Comparison of ENCODE assay signal across 8 cellular contexts in genomic region chr2:87449462-87449980, GRCh38.
DNase-seq lines count a peak whose midpoint lies in the region; ATAC-seq and TF ChIP-seq lines count a peak whose summit lies in the region.
"Not testable (repeated sequence)": the region's sequence is repeated elsewhere in the genome, so short reads cannot be mapped to it uniquely, and the experiment has no call there.

No MANE protein-coding gene starts in this region.

- H3K36me3 ChIP-seq in SK-N-SH (replicated peaks in 1 of 2; ENCODE audit: control insufficient read depth in 1 of 2, insufficient read depth in 2 of 2, low read length in 1 of 2) = not testable (repeated sequence)

- H3F3A ChIP-seq in SK-N-SH (replicated peaks; ENCODE audit: insufficient read depth) = peaks cover 14% of the 10 kb centered on the region

- POLR2A ChIA-PET in SK-N-SH (lab: Yijun Ruan, JAX) = not testable (repeated sequence)

- H3K36me3 Mint-ChIP-seq in HFFc6 (ENCODE audit: low read depth); activated naive CD8-positive, alpha-beta T cell treated with anti-CD3 and anti-CD28 coated beads, Interleukin-2, amount 50 U/mL, for 24 hours (ENCODE audit: low read depth): not testable (repeated sequence)
- peaks cover 34% of the 10 kb centered on the region for H3K36me3 Mint-ChIP-seq in stimulated activated effector memory CD8-positive, alpha-beta T cell treated with anti-CD3 and anti-CD28 coated beads, Interleukin-12 subunit alpha, Interleukin-12 subunit beta, amount 100 ng/mL, for 72 hours

- not testable (repeated sequence) for H3K9ac ChIP-seq in SK-N-SH

- not testable (repeated sequence) for H4K20me1 ChIP-seq in SK-N-SH (ENCODE audit: insufficient read depth)

- not testable (repeated sequence) for TF ChIP-seq RAD21 in SK-N-SH (IDR thresholded peaks at IDR 0.05; ENCODE audit: low read length)

- peaks cover 44% of the 10 kb centered on the region for H3K4me1 Mint-ChIP-seq in HFFc6 (ENCODE audit: low read depth)
- H3K4me1 Mint-ChIP-seq in activated naive CD8-positive, alpha-beta T cell treated with anti-CD3 and anti-CD28 coated beads, Interleukin-2, amount 50 U/mL, for 24 hours = peaks cover 33% of the 10 kb centered on the region
- H3K4me1 Mint-ChIP-seq in stimulated activated effector memory CD8-positive, alpha-beta T cell treated with anti-CD3 and anti-CD28 coated beads, Interleukin-12 subunit alpha, Interleukin-12 subunit beta, amount 100 ng/mL, for 72 hours = peaks cover 21% of the 10 kb centered on the region

- H3K79me2 ChIP-seq in SK-N-SH (ENCODE audit: insufficient read depth) = not testable (repeated sequence)

- not testable (repeated sequence) for H3K27me3 ChIP-seq in SK-N-SH (ENCODE audit: insufficient read depth)

- H3K9me2 ChIP-seq in SK-N-SH = not testable (repeated sequence)

- not testable (repeated sequence) for TF ChIP-seq EP300 in SK-N-SH (IDR thresholded peaks at IDR 0.05; ENCODE audit: borderline replicate concordance in 1 of 2, low read depth in 1 of 2, low read length in 1 of 2)

- peaks cover 0 to 10% of the 10 kb centered on the region in 2 experiments; a peak in 2 of 4 replicates for H3K4me1 ChIP-seq in SK-N-SH (ENCODE audit: control insufficient read depth in 1 of 2, insufficient read depth in 2 of 2, low read depth in 1 of 2, low read length in 1 of 2)

- H3K9me3 Mint-ChIP-seq in HFFc6; activated naive CD8-positive, alpha-beta T cell treated with anti-CD3 and anti-CD28 coated beads, Interleukin-2, amount 50 U/mL, for 24 hours; stimulated activated effector memory CD8-positive, alpha-beta T cell treated with anti-CD3 and anti-CD28 coated beads, Interleukin-12 subunit alpha, Interleukin-12 subunit beta, amount 100 ng/mL, for 72 hours: not testable (repeated sequence)

- H3K27ac ChIP-seq in SK-N-SH (ENCODE audit: low read depth in 2 of 2, low read length in 1 of 2) = not testable (repeated sequence)

- H3K4me3 ChIP-seq in SK-N-SH (ENCODE audit: low read depth in 2 of 2, low read length in 1 of 2); fibroblast of mammary gland (ENCODE audit: control insufficient read depth, low read depth, low read length): not testable (repeated sequence)

- not testable (repeated sequence) for H3K9me3 ChIP-seq in SK-N-SH

- 17% methylated on average over 2 of the region's 3 CpGs for WGBS in SK-N-SH (ENCODE audit: low lambda C conversion rate)

- DNase-seq in HFFc6; SK-N-SH; activated naive CD8-positive, alpha-beta T cell treated with anti-CD3 and anti-CD28 coated beads, Interleukin-2, amount 50 U/mL, for 24 hours; stimulated activated effector memory CD8-positive, alpha-beta T cell treated with anti-CD3 and anti-CD28 coated beads, Interleukin-12 subunit alpha, Interleukin-12 subunit beta, amount 100 ng/mL, for 72 hours (ENCODE audit: low spot score in 2 of 2): not testable (repeated sequence)
- peak; percentile 46 for DNase-seq in fibroblast of mammary gland (ENCODE audit: low read depth)

- H3K27ac Mint-ChIP-seq in HFFc6; activated naive CD8-positive, alpha-beta T cell treated with anti-CD3 and anti-CD28 coated beads, Interleukin-2, amount 50 U/mL, for 24 hours; stimulated activated effector memory CD8-positive, alpha-beta T cell treated with anti-CD3 and anti-CD28 coated beads, Interleukin-12 subunit alpha, Interleukin-12 subunit beta, amount 100 ng/mL, for 72 hours: not testable (repeated sequence)

- not testable (repeated sequence) for H2AFZ ChIP-seq in SK-N-SH (ENCODE audit: low read depth)

- peak; percentile 80 for ATAC-seq in GM18502 (IDR thresholded peaks at IDR 0.05; ENCODE audit: poor library complexity, unreplicated experiment)
- peak; percentile 41 for ATAC-seq in HG03095 (IDR thresholded peaks at IDR 0.05; ENCODE audit: unreplicated experiment)
- ATAC-seq in HG03520 (IDR thresholded peaks at IDR 0.05; ENCODE audit: unreplicated experiment) = peak; percentile 65
- ATAC-seq in activated naive CD8-positive, alpha-beta T cell treated with anti-CD3 and anti-CD28 coated beads, Interleukin-2, amount 50 U/mL, for 24 hours = peak; percentile 45
- peak; percentile 70 for ATAC-seq in stimulated activated effector memory CD8-positive, alpha-beta T cell treated with anti-CD3 and anti-CD28 coated beads, Interleukin-12 subunit alpha, Interleukin-12 subunit beta, amount 100 ng/mL, for 72 hours

- not testable (repeated sequence) for H3K27me3 Mint-ChIP-seq in HFFc6 (ENCODE audit: insufficient read depth); activated naive CD8-positive, alpha-beta T cell treated with anti-CD3 and anti-CD28 coated beads, Interleukin-2, amount 50 U/mL, for 24 hours

- TF ChIP-seq CTCF in HFFc6 (IDR thresholded peaks at IDR 0.05); SK-N-SH (IDR thresholded peaks at IDR 0.05); fibroblast of mammary gland (conservative IDR thresholded peaks at IDR 0.05; ENCODE audit: control insufficient read depth, insufficient read depth, low read depth, low read length): not testable (repeated sequence)

- 0 out of 2 replicates have a peak overlapping the region, but pooled peaks have one; percentile 36 for H3K4me3 Mint-ChIP-seq in HFFc6
- H3K4me3 Mint-ChIP-seq in activated naive CD8-positive, alpha-beta T cell treated with anti-CD3 and anti-CD28 coated beads, Interleukin-2, amount 50 U/mL, for 24 hours; stimulated activated effector memory CD8-positive, alpha-beta T cell treated with anti-CD3 and anti-CD28 coated beads, Interleukin-12 subunit alpha, Interleukin-12 subunit beta, amount 100 ng/mL, for 72 hours: not testable (repeated sequence)

- CTCF ChIA-PET in SK-N-SH (lab: Yijun Ruan, JAX) = not testable (repeated sequence)

- not testable (repeated sequence) for H3K4me2 ChIP-seq in SK-N-SH

TF ChIP-seq in SK-N-SH, 30 proteins besides CTCF, POLR2A, EP300 and RAD21:
- 0 out of 2 replicates have a peak, but pooled peaks have one; percentile 12 for TF ChIP-seq FOSL2 (IDR thresholded peaks at IDR 0.05; ENCODE audit: borderline replicate concordance, low read depth)
